8 cellular contexts compared by ENCODE assay signal in the genomic region with DNA sequence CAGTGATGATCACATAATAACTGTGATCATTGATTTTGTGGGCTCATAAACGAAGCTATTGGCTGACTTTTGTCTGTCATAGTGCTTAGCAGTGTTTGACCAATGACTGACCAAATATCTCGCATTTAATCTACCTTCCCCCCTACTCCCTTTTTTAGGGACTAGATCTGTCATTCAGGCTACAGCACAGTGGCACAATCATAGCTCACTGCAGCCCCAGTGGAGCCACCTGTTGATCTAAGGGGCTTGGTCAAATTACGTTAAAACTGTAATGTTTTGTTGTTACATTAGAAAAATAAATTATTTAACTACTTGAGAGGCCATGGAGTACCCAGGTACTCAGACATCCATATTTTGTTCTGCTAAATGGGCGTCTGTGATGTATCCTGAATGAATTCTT. TPM values are rescaled to one million over a fixed set of nuclear protein-coding genes. Genes with fewer than 3 reads are reported as not detected.
DNase-seq lines count a peak whose midpoint lies in the region; ATAC-seq and TF ChIP-seq lines count a peak whose summit lies in the region.

No MANE protein-coding gene starts in this region.

- TF ChIP-seq CTCF in GM12875 (IDR thresholded peaks at IDR 0.05; ENCODE audit: borderline replicate concordance, insufficient read depth, low read depth, low read length) (no peak), progenitor cell of endocrine pancreas (IDR thresholded peaks at IDR 0.05; ENCODE audit: unreplicated experiment) (no peak)

- no peak for ATAC-seq in HG03457 (IDR thresholded peaks at IDR 0.05; ENCODE audit: unreplicated experiment)

- H3K9me3 Mint-ChIP-seq in progenitor cell of endocrine pancreas (ENCODE audit: low read depth), result peaks cover 9% of the 10 kb centered on the region

- peak overlapping the region; percentile 37 for H3K4me3 ChIP-seq in GM12875 (ENCODE audit: low read depth, low read length)
- peak overlapping the region; percentile 66 for H3K4me3 ChIP-seq in effector memory CD4-positive, alpha-beta T cell (ENCODE audit: insufficient read depth, low read depth, low read length, poor library complexity, severe bottlenecking)

- DNase-seq in NCI-H69 (lab: John Stamatoyannopoulos, UW) (peak; percentile 60), progenitor cell of endocrine pancreas (ENCODE audit: low spot score, unreplicated experiment) (no peak), islet precursor cell (no peak), NCI-H2107 treated with DMSO at 0.1 percent for 48 hours (lab: John Stamatoyannopoulos, UW; ENCODE audit: unreplicated experiment) (no peak), anterior cingulate cortex (lab: John Stamatoyannopoulos, UW) (no peak)
- no peak for DNase-seq in effector memory CD4-positive, alpha-beta T cell

- H3K36me3 ChIP-seq in effector memory CD4-positive, alpha-beta T cell (ENCODE audit: control insufficient read depth, insufficient read depth, low read length), result no peaks in the 10 kb centered on the region

- peak overlapping the region; percentile 97 for H3K27ac Mint-ChIP-seq in progenitor cell of endocrine pancreas

- H3K27me3 Mint-ChIP-seq in progenitor cell of endocrine pancreas, result no peaks in the 10 kb centered on the region

- H3K27me3 ChIP-seq in effector memory CD4-positive, alpha-beta T cell (replicated peaks; ENCODE audit: control insufficient read depth, insufficient read depth, low read length, poor library complexity, severe bottlenecking), result no peaks in the 10 kb centered on the region

- H3K4me1 ChIP-seq in effector memory CD4-positive, alpha-beta T cell (ENCODE audit: control insufficient read depth, insufficient read depth, low read length, poor library complexity, severe bottlenecking), result no peaks in the 10 kb centered on the region

- H3K4me1 Mint-ChIP-seq in progenitor cell of endocrine pancreas (ENCODE audit: low read depth), result peaks cover 10% of the 10 kb centered on the region

- H3K9me3 ChIP-seq in effector memory CD4-positive, alpha-beta T cell (ENCODE audit: control insufficient read depth, low read length), result no peaks in the 10 kb centered on the region

- H3K4me3 Mint-ChIP-seq in progenitor cell of endocrine pancreas (ENCODE audit: low read depth), result peak overlapping the region; percentile 86

- peaks cover 2% of the 10 kb centered on the region for H3K36me3 Mint-ChIP-seq in progenitor cell of endocrine pancreas (ENCODE audit: insufficient read depth)

- peak overlapping the region; percentile 91 for H3K27ac ChIP-seq in effector memory CD4-positive, alpha-beta T cell (ENCODE audit: insufficient read depth, low read length, poor library complexity, severe bottlenecking)

RNA-seq across cellular contexts. Expression of a gene that starts 1.5 kb away (rescaled TPM):
- total RNA-seq in progenitor cell of endocrine pancreas, result 87.8 and 92.8 TPM in 2 replicates

RNA-seq across cellular contexts. Expression of a gene that starts 5.7 kb away (rescaled TPM):
- 2.7 and 3.4 TPM in 2 replicates for total RNA-seq in progenitor cell of endocrine pancreas

RNA-seq across cellular contexts. Expression of a gene that starts 42.7 kb away (rescaled TPM):
- total RNA-seq in progenitor cell of endocrine pancreas, result 3.4 and 4.3 TPM in 2 replicates

RNA-seq across cellular contexts. Expression of a gene that starts 42.7 kb away (rescaled TPM):
- 13.0 and 15.4 TPM in 2 replicates for total RNA-seq in progenitor cell of endocrine pancreas

RNA-seq across cellular contexts. Expression of a gene that starts 43.1 kb away (rescaled TPM):
- total RNA-seq in progenitor cell of endocrine pancreas, result 31.4 and 35.6 TPM in 2 replicates
